ENCODE assay signal across 10 cellular contexts in the genomic region with DNA sequence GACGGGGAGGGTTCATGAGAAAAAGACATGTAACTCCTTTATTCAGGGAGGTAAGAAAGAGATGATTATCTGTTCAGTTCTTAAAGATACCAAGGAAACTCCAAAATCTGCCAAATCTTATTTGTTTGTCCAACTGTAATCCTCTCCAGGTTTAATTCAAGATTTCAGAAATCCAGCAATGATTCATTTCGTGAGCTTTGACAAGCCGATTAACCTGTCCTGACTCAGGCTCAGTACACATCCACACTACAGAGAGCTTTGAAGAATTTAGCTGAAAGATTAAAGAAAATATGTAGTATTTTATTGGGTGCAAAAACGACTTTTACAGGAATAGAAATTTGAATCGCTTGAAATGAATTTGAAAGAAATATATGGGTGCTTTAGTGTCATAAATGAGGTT. TPM values are rescaled to one million over a fixed set of nuclear protein-coding genes. Genes with fewer than 3 reads are reported as not detected.
A peak's percentile ranks its signal among the peaks of the same experiment; 100 is the strongest.
DNase-seq lines count a peak whose midpoint lies in the region; ATAC-seq and TF ChIP-seq lines count a peak whose summit lies in the region.
"Had no signal": no experiment of that assay in that cellular context is flagged by ENCODE, and none has a peak within 500 bp of the region (broad histone marks: within the 10 kb centered on the region; RNA-seq: fewer than 3 reads in every experiment).

No MANE protein-coding gene starts in this region.

- no peak for TF ChIP-seq CTCF in DND-41 (IDR thresholded peaks at IDR 0.05; ENCODE audit: borderline replicate concordance, extremely low read depth, low read length, poor library complexity, severe bottlenecking)
- no peak for TF ChIP-seq CTCF in OCI-LY1 (IDR thresholded peaks at IDR 0.05; ENCODE audit: low read length)
- TF ChIP-seq CTCF in osteoblast (IDR thresholded peaks at IDR 0.05; ENCODE audit: extremely low read depth, low read depth, low read length): no peak

- H3K9me3 ChIP-seq in DND-41 (ENCODE audit: insufficient read depth, low read length, severe bottlenecking) (no peaks in the 10 kb centered on the region), OCI-LY1 (ENCODE audit: low read length) (no peaks in the 10 kb centered on the region), endocrine pancreas (ENCODE audit: control insufficient read depth, low read length) (no peaks in the 10 kb centered on the region), osteoblast (ENCODE audit: low read depth, low read length) (no peaks in the 10 kb centered on the region)

- H3K79me2 ChIP-seq in DND-41 (ENCODE audit: insufficient read depth, low read length) (peaks cover 10% of the 10 kb centered on the region), OCI-LY1 (ENCODE audit: insufficient read depth, low read length) (no peaks in the 10 kb centered on the region), osteoblast (ENCODE audit: insufficient read depth, low read length) (peaks cover 29% of the 10 kb centered on the region)

- H4K20me1 ChIP-seq in DND-41 (ENCODE audit: insufficient read depth, low read length) (no peaks in the 10 kb centered on the region), OCI-LY1 (ENCODE audit: insufficient read depth, low read length) (no peaks in the 10 kb centered on the region), osteoblast (ENCODE audit: insufficient read depth, low read length) (no peaks in the 10 kb centered on the region)

- H3K27me3 ChIP-seq in DND-41 (ENCODE audit: insufficient read depth, low read length, poor library complexity) (no peaks in the 10 kb centered on the region), OCI-LY1 (ENCODE audit: insufficient read depth, low read length) (no peaks in the 10 kb centered on the region), endocrine pancreas (ENCODE audit: control insufficient read depth, insufficient read depth, low read length) (no peaks in the 10 kb centered on the region), osteoblast (ENCODE audit: insufficient read depth, low read length) (no peaks in the 10 kb centered on the region)

- DNase-seq in DND-41 (no peak), osteoblast (ENCODE audit: insufficient read length, low spot score, missing footprints) (no peak), DMS53 treated with DMSO at 0.1 percent for 48 hours (lab: John Stamatoyannopoulos, UW; ENCODE audit: unreplicated experiment) (no peak)
- DNase-seq: Kasumi-1 had no signal

- H3K4me2 ChIP-seq in DND-41 (ENCODE audit: insufficient read depth, low read length) (peak overlapping the region; percentile 64), OCI-LY1 (ENCODE audit: low read length) (peak overlapping the region; percentile 86), osteoblast (ENCODE audit: insufficient read depth, low read length) (peak overlapping the region; percentile 95)

- ATAC-seq in DND-41 (ENCODE audit: insufficient read depth, low read depth): no peak
- no peak for ATAC-seq in GM18907 (IDR thresholded peaks at IDR 0.05; ENCODE audit: unreplicated experiment)
- no peak for ATAC-seq in GM19328 (IDR thresholded peaks at IDR 0.05; ENCODE audit: unreplicated experiment)
- ATAC-seq in GM18909 (IDR thresholded peaks at IDR 0.05; ENCODE audit: poor library complexity, unreplicated experiment): no peak
- ATAC-seq: Right ventricle myocardium inferior had no signal

- H3K27ac ChIP-seq in DND-41 (ENCODE audit: low read length): no peak overlapping the region
- no peak overlapping the region for H3K27ac ChIP-seq in OCI-LY1 (ENCODE audit: low read depth, low read length, poor library complexity, severe bottlenecking)
- H3K27ac ChIP-seq in osteoblast (ENCODE audit: low read depth, low read length): no peak overlapping the region

- H3K9me2 ChIP-seq in OCI-LY1 (ENCODE audit: low read depth, low read length): no peaks in the 10 kb centered on the region

- H3K4me1 ChIP-seq in DND-41 (ENCODE audit: insufficient read depth, low read length) (peaks cover 24% of the 10 kb centered on the region), OCI-LY1 (ENCODE audit: insufficient read depth, low read length, severe bottlenecking) (peaks cover 27% of the 10 kb centered on the region), endocrine pancreas (ENCODE audit: control insufficient read depth, insufficient read depth, low read length) (peaks cover 20% of the 10 kb centered on the region), osteoblast (ENCODE audit: insufficient read depth, low read length) (peaks cover 22% of the 10 kb centered on the region)

- H3K36me3 ChIP-seq in DND-41 (ENCODE audit: insufficient read depth, low read length): no peaks in the 10 kb centered on the region
- H3K36me3 ChIP-seq in OCI-LY1 (ENCODE audit: insufficient read depth, low read length): no peaks in the 10 kb centered on the region
- H3K36me3 ChIP-seq in endocrine pancreas (ENCODE audit: control insufficient read depth, insufficient read depth, low read length): no peaks in the 10 kb centered on the region
- H3K36me3 ChIP-seq in osteoblast (ENCODE audit: insufficient read depth, low read length): no peaks in the 10 kb centered on the region

- H2AFZ ChIP-seq in DND-41 (ENCODE audit: low read depth, low read length): no peak overlapping the region
- no peak overlapping the region for H2AFZ ChIP-seq in OCI-LY1 (ENCODE audit: low read length)
- H2AFZ ChIP-seq in osteoblast (ENCODE audit: low read length): no peak overlapping the region

- no peaks in the 10 kb centered on the region for H3F3A ChIP-seq in OCI-LY1 (ENCODE audit: insufficient read depth, low read length)

- H3K9ac ChIP-seq in DND-41 (ENCODE audit: low read depth, low read length): no peak overlapping the region
- peak overlapping the region; percentile 67; the same call in 1 of the 2 replicates for H3K9ac ChIP-seq in OCI-LY1 (ENCODE audit: low read length)
- no peak overlapping the region for H3K9ac ChIP-seq in endocrine pancreas (ENCODE audit: control insufficient read depth, insufficient read depth, low read length)

- H3K4me3 ChIP-seq in DND-41 (ENCODE audit: low read depth in 1 of 2, low read length in 2 of 2) (peak overlapping the region; percentile 43 to 72; a peak in 2 of 4 replicates), OCI-LY1 (ENCODE audit: low read depth, low read length, poor library complexity, severe bottlenecking) (peak overlapping the region; percentile 69), endocrine pancreas (ENCODE audit: control insufficient read depth, insufficient read depth, low read length) (peak overlapping the region; percentile 94), osteoblast (ENCODE audit: insufficient read depth, low read length) (peak overlapping the region; percentile 93)

RNA-seq across cellular contexts. Expression of a gene that starts 1.1 kb away (rescaled TPM):
- total RNA-seq in osteoblast: 46.9 and 47.8 TPM in 2 replicates
